24 cellular contexts compared by ENCODE assay signal in genomic region chr10:59847888-59848287, GRCh38. TPM values are rescaled to one million over a fixed set of nuclear protein-coding genes. Genes with fewer than 3 reads are reported as not detected.
DNase-seq lines count a peak whose midpoint lies in the region; ATAC-seq, FAIRE-seq and TF ChIP-seq lines count a peak whose summit lies in the region.
"Had no signal": no experiment of that assay in that cellular context is flagged by ENCODE, and none has a peak within 500 bp of the region (broad histone marks: within the 10 kb centered on the region; RNA-seq: fewer than 3 reads in every experiment).

No MANE protein-coding gene starts in this region.

- peaks cover 96% of the 10 kb centered on the region for H3K36me3 Mint-ChIP-seq in activated T-cell treated with anti-CD3 and anti-CD28 coated beads, Interleukin-2, amount 50 U/mL, for 24 hours (ENCODE audit: low read depth)
- peaks cover 7 to 45% of the 10 kb centered on the region in 2 donors for H3K36me3 Mint-ChIP-seq in activated T-cell treated with anti-CD3 and anti-CD28 coated beads, Interleukin-2, amount 50 U/mL, for 72 hours (ENCODE audit: insufficient read depth in 2 of 2)
- H3K36me3 Mint-ChIP-seq in natural killer cell = no peaks in the 10 kb centered on the region

- H3K9me3 ChIP-seq in ectodermal cell (ENCODE audit: control insufficient read depth, low read length) (no peaks in the 10 kb centered on the region), iPS-15b (ENCODE audit: control insufficient read depth, insufficient read depth, low read length) (no peaks in the 10 kb centered on the region)

- H3K4me1 ChIP-seq in ectodermal cell (ENCODE audit: control insufficient read depth, insufficient read depth, low read length) (peaks cover 9% of the 10 kb centered on the region), iPS-15b (ENCODE audit: control insufficient read depth, insufficient read depth, low read length) (peaks cover 28% of the 10 kb centered on the region)

- no peaks in the 10 kb centered on the region for H3K27me3 ChIP-seq in ectodermal cell (ENCODE audit: control insufficient read depth, insufficient read depth, low read length, poor library complexity, severe bottlenecking)
- no peaks in the 10 kb centered on the region for H3K27me3 ChIP-seq in iPS-15b (ENCODE audit: control insufficient read depth, insufficient read depth, low read length)

- H3K27ac ChIP-seq in ectodermal cell (ENCODE audit: insufficient read depth, low read depth, low read length, poor library complexity, severe bottlenecking) = peak overlapping the region; percentile 2
- H3K27ac ChIP-seq: C4-2B, HL-60 had no signal

- no peak overlapping the region for H3K4me3 Mint-ChIP-seq in activated T-cell treated with anti-CD3 and anti-CD28 coated beads, Interleukin-2, amount 50 U/mL, for 24 hours
- no peak overlapping the region for H3K4me3 Mint-ChIP-seq in activated T-cell treated with anti-CD3 and anti-CD28 coated beads, Interleukin-2, amount 50 U/mL, for 72 hours
- H3K4me3 Mint-ChIP-seq in natural killer cell = no peak overlapping the region
- H3K4me3 Mint-ChIP-seq: CD8-positive, alpha-beta memory T cell; HFFc6; IgD-negative memory B cell had no signal

- H3K9me3 Mint-ChIP-seq in activated T-cell treated with anti-CD3 and anti-CD28 coated beads, Interleukin-2, amount 50 U/mL, for 24 hours = no peaks in the 10 kb centered on the region
- no peaks in the 10 kb centered on the region for H3K9me3 Mint-ChIP-seq in activated T-cell treated with anti-CD3 and anti-CD28 coated beads, Interleukin-2, amount 50 U/mL, for 72 hours
- H3K9me3 Mint-ChIP-seq in natural killer cell = no peaks in the 10 kb centered on the region
- H3K9me3 Mint-ChIP-seq: CD8-positive, alpha-beta memory T cell; HFFc6; IgD-negative memory B cell had no signal

- intact Hi-C loops in natural killer cell (cut with micrococcal nuclease) = no loop called here

- 31 to 42% methylated on average over 7 of the region's 7 CpGs for WGBS in ectodermal cell, 2 experiments

- H3K4me3 ChIP-seq in ectodermal cell (ENCODE audit: insufficient read depth, low read depth, low read length) (no peak overlapping the region), iPS-15b (ENCODE audit: low read depth, low read length) (peak overlapping the region; percentile 27)

- peak overlapping the region; percentile 14 for H3K27ac Mint-ChIP-seq in activated T-cell treated with anti-CD3 and anti-CD28 coated beads, Interleukin-2, amount 50 U/mL, for 24 hours
- H3K27ac Mint-ChIP-seq in activated T-cell treated with anti-CD3 and anti-CD28 coated beads, Interleukin-2, amount 50 U/mL, for 72 hours = no peak overlapping the region
- no peak overlapping the region for H3K27ac Mint-ChIP-seq in natural killer cell
- H3K27ac Mint-ChIP-seq: HFFc6, IgD-negative memory B cell had no signal

- no peaks in the 10 kb centered on the region for H3K36me3 ChIP-seq in ectodermal cell (ENCODE audit: control insufficient read depth, insufficient read depth, low read length)
- no peaks in the 10 kb centered on the region for H3K36me3 ChIP-seq in iPS-15b (ENCODE audit: control insufficient read depth, insufficient read depth, low read length)

- no peaks in the 10 kb centered on the region for H3K27me3 Mint-ChIP-seq in activated T-cell treated with anti-CD3 and anti-CD28 coated beads, Interleukin-2, amount 50 U/mL, for 24 hours
- H3K27me3 Mint-ChIP-seq in activated T-cell treated with anti-CD3 and anti-CD28 coated beads, Interleukin-2, amount 50 U/mL, for 72 hours (ENCODE audit: low read depth) = no peaks in the 10 kb centered on the region
- H3K27me3 Mint-ChIP-seq in natural killer cell (ENCODE audit: low read depth in 2 of 2) = no peaks in the 10 kb centered on the region
- H3K27me3 Mint-ChIP-seq: IgD-negative memory B cell had no signal

- DNase-seq in activated T-cell treated with anti-CD3 and anti-CD28 coated beads, Interleukin-2, amount 50 U/mL, for 24 hours = no peak
- no peak for DNase-seq in activated T-cell treated with anti-CD3 and anti-CD28 coated beads, Interleukin-2, amount 50 U/mL, for 72 hours
- DNase-seq in urothelium cell line (ENCODE audit: low spot score) (no peak), superior temporal gyrus (ENCODE audit: extremely low spot score) (no peak), natural killer cell (no peak)
- DNase-seq: AML-193; Calu3; CD8-positive, alpha-beta memory T cell; DMS153; GDM1; HFFc6; MV-4-11; NCI-H1105 treated with DMSO at 0.1 percent for 48 hours; NCI-H2029 treated with DMSO at 0.1 percent for 48 hours; NCI-H446; NCI-H526 treated with DMSO at 0.1 percent for 48 hours; OCI-M1 had no signal

- peak; percentile 75 for FAIRE-seq in urothelium cell line (lab: Jason Lieb, UNC)

- peaks cover 18% of the 10 kb centered on the region for H3K4me1 Mint-ChIP-seq in activated T-cell treated with anti-CD3 and anti-CD28 coated beads, Interleukin-2, amount 50 U/mL, for 24 hours (ENCODE audit: low read depth)
- H3K4me1 Mint-ChIP-seq in activated T-cell treated with anti-CD3 and anti-CD28 coated beads, Interleukin-2, amount 50 U/mL, for 72 hours (ENCODE audit: low read depth) = no peaks in the 10 kb centered on the region
- peaks cover 20 to 24% of the 10 kb centered on the region in 2 donors for H3K4me1 Mint-ChIP-seq in natural killer cell

- no peak overlapping the region for H3K9ac ChIP-seq in iPS-15b (ENCODE audit: low read depth, low read length)

- no peak for ATAC-seq in activated T-cell treated with anti-CD3 and anti-CD28 coated beads, Interleukin-2, amount 50 U/mL, for 72 hours (replicated peaks in 1 of 2)
- no peak for ATAC-seq in GM21515 (IDR thresholded peaks at IDR 0.05; ENCODE audit: unreplicated experiment)
- no peak for ATAC-seq in natural killer cell
- ATAC-seq: Right ventricle myocardium inferior had no signal

- TF ChIP-seq CTCF in natural killer cell (IDR thresholded peaks at IDR 0.05) = no peak

RNA-seq across cellular contexts. Expression of gene CCDC6, which starts 58.5 kb away (rescaled TPM):
- 100 to 1,000 TPM in 1 of 2 donors, 10 to 100 TPM in 1; 77.7 to 107 TPM for total RNA-seq in activated T-cell treated with anti-CD3 and anti-CD28 coated beads, Interleukin-2, amount 50 U/mL, for 72 hours
- polyA plus RNA-seq in ectodermal cell (2013, experiment 1 of 4) = 39.0 TPM
- polyA plus RNA-seq in ectodermal cell (2013, experiment 2 of 4) = 37.4 TPM
- 29.9 TPM for polyA plus RNA-seq in ectodermal cell (2013, experiment 3 of 4)
- 30.4 TPM for polyA plus RNA-seq in ectodermal cell (2013, experiment 4 of 4)
- 10 to 100 TPM; 19.7 to 23.4 (median 20.8) TPM for total RNA-seq in natural killer cell
